ENCODE assay signal across 18 cellular contexts in the genomic region with DNA sequence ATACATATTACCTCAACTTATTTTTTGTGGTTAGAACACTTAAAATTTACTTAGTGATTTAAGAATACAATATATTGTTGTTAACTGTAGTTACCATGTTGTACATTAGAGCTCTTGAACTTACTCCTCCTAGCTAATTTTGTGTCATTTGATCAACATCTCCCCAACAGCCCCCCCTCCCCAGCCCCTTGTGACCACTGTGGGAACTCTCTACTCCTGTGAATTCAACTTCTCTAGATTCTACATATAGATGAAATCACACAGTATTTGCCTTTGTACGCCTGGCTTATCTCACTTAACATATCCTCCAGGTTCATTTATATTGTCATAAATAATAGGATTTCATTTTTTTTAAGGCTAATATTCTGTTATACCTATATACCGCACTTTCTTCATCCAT.
DNase-seq lines count a peak whose midpoint lies in the region; ATAC-seq and TF ChIP-seq lines count a peak whose summit lies in the region.
"Had no signal": no experiment of that assay in that cellular context is flagged by ENCODE, and none has a peak within 500 bp of the region (broad histone marks: within the 10 kb centered on the region; RNA-seq: fewer than 3 reads in every experiment).

No MANE protein-coding gene starts in this region.

- peaks cover 33% of the 10 kb centered on the region for H3K4me1 Mint-ChIP-seq in Calu3 (ENCODE audit: low read depth, unreplicated experiment)

- H3K9me3 Mint-ChIP-seq in Calu3 (ENCODE audit: low read depth, unreplicated experiment) = no peaks in the 10 kb centered on the region

- H3K9ac ChIP-seq in colonic mucosa (ENCODE audit: low read depth in 2 of 2, low read length in 2 of 2) = no peak overlapping the region

- intact Hi-C loops in colonic mucosa (cut with DNase I) (no loop called here), Calu3 (cut with micrococcal nuclease; ENCODE audit: unreplicated experiment) (no loop called here)

- H3K27ac Mint-ChIP-seq in Calu3 (ENCODE audit: unreplicated experiment) = no peak overlapping the region
- H3K27ac Mint-ChIP-seq: nephron; stimulated activated naive B cell treated with anti-CD40 and anti-IgM and Interleukin-4, amounts not matched to agents 10 μg/mL and 1 μg/mL and 100 μg/mL, for 72 hours had no signal

- ATAC-seq in GM18508 (IDR thresholded peaks at IDR 0.05; ENCODE audit: insufficient read depth, unreplicated experiment) (peak; percentile 24), GM21390 (IDR thresholded peaks at IDR 0.05; ENCODE audit: unreplicated experiment) (peak; percentile 25), HG02870 (IDR thresholded peaks at IDR 0.05; ENCODE audit: unreplicated experiment) (peak; percentile 34), HG03460 (IDR thresholded peaks at IDR 0.05; ENCODE audit: unreplicated experiment) (peak; percentile 36)
- ATAC-seq: sciatic nerve; stimulated activated naive B cell treated with anti-CD40 and anti-IgM and Interleukin-4, amounts not matched to agents 10 μg/mL and 1 μg/mL and 100 μg/mL, for 72 hours had no signal

- H3K9me3 ChIP-seq in colonic mucosa = no peaks in the 10 kb centered on the region

- DNase-seq in colonic mucosa = no peak
- no peak for DNase-seq in Calu3
- no peak for DNase-seq in mesenteric fat pad (ENCODE audit: low spot score)
- no peak for DNase-seq in OCI-M2 (lab: John Stamatoyannopoulos, UW; ENCODE audit: unreplicated experiment)
- DNase-seq: activated CD4-positive, alpha-beta T cell treated with anti-CD3 and anti-CD28 coated beads, Interleukin-2, amount 50 U/mL, for 48 hours; dermis blood vessel endothelial cell; NCI-H187 treated with DMSO at 0.1 percent for 48 hours; NCI-H748 treated with DMSO at 0.1 percent for 48 hours; Right ventricle myocardium superior; stimulated activated naive B cell treated with anti-CD40 and anti-IgM and Interleukin-4, amounts not matched to agents 10 μg/mL and 1 μg/mL and 100 μg/mL, for 72 hours; T1000 had no signal

- peaks cover 8% of the 10 kb centered on the region for H3K36me3 Mint-ChIP-seq in Calu3 (ENCODE audit: insufficient read depth, unreplicated experiment)

- no TSS peak for BruUV-seq in Calu3 (replicated peaks; lab: Mats Ljungman, UMichigan)

- no peak for TF ChIP-seq CTCF in colonic mucosa (IDR thresholded peaks at IDR 0.05)
- TF ChIP-seq CTCF in Calu3 (IDR thresholded peaks at IDR 0.05; ENCODE audit: unreplicated experiment) = no peak

- H3K4me3 Mint-ChIP-seq in Calu3 (ENCODE audit: low read depth, unreplicated experiment) = no peak overlapping the region
- H3K4me3 Mint-ChIP-seq: nephron; stimulated activated naive B cell treated with anti-CD40 and anti-IgM and Interleukin-4, amounts not matched to agents 10 μg/mL and 1 μg/mL and 100 μg/mL, for 72 hours had no signal

- no peaks in the 10 kb centered on the region for H3K27me3 ChIP-seq in colonic mucosa

- H3K27me3 Mint-ChIP-seq in Calu3 (ENCODE audit: unreplicated experiment) = no peaks in the 10 kb centered on the region

- H3K4me3 ChIP-seq in colonic mucosa = no peak overlapping the region

- no peaks in the 10 kb centered on the region for H3K36me3 ChIP-seq in colonic mucosa

- CTCF ChIA-PET in Calu3 (lab: Charles Lee) = interaction anchor here (0.7 kb wide), 1 partner anchor 308 kb away, joined by 3 read pairs; no protein-coding TSS in a partner anchor

- H3K4me1 ChIP-seq in colonic mucosa = peaks cover 5% of the 10 kb centered on the region

- no peak overlapping the region for H3K27ac ChIP-seq in colonic mucosa
- H3K27ac ChIP-seq: HL-60 had no signal
